Comparison of ENCODE assay signal across 8 cellular contexts in the genomic region with DNA sequence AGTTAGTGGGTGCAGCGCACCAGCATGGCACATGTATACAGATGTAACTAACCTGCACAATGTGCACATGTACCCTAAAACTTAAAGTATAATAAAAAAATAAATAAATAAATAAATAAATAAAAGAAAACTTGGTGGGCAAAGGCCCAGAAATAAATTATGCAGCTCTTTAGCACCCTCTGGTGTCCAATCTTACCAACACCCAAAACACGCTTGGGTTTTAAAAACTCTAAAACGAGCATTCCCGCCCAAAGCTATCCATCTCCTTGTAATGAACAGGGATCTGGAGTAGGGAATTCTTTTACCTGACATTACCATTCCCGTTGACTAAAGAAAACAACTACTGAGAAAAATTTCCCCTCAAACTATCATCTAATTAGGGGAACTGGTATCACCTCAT.
A peak's percentile ranks its signal among the peaks of the same experiment; 100 is the strongest.
DNase-seq lines count a peak whose midpoint lies in the region; ATAC-seq, FAIRE-seq and TF ChIP-seq lines count a peak whose summit lies in the region.

No MANE protein-coding gene starts in this region.

- no peak for ATAC-seq in A549
- no peak for ATAC-seq in Panc1
- no peak for ATAC-seq in GM18858 (IDR thresholded peaks at IDR 0.05; ENCODE audit: unreplicated experiment)
- ATAC-seq in GM21619 (IDR thresholded peaks at IDR 0.05; ENCODE audit: unreplicated experiment), result no peak

- POLR2A ChIA-PET in A549 (lab: Yijun Ruan, JAX), result no interaction called here
- POLR2A ChIA-PET in GM10248 (lab: Yijun Ruan, JAX), result no interaction called here
- POLR2A ChIA-PET in Panc1 (lab: Charles Lee), result no interaction called here

- H3K4me2 ChIP-seq in A549, result no peak overlapping the region

- CTCF ChIA-PET in A549 (lab: Yijun Ruan, JAX), result interaction anchor here (0.6 kb wide), 1 partner anchor 409 kb away, joined by 3 read pairs; no protein-coding TSS in a partner anchor
- CTCF ChIA-PET in GM10248 (lab: Yijun Ruan, JAX), result interaction anchor here (1.0 kb wide), 4 partner anchors 10 to 1793 kb away, joined by 3 to 4 read pairs (median 4); no protein-coding TSS in a partner anchor
- CTCF ChIA-PET in Panc1 (lab: Charles Lee), result no interaction called here

- TF ChIP-seq RAD21 in A549 (conservative IDR thresholded peaks at IDR 0.05 in 1 of 2, IDR thresholded peaks at IDR 0.05 in 1 of 2), result peak; percentile 33 to 41; a peak in 4 of 5 replicates

- DNase-seq in A549 (ENCODE audit: low read depth in 1 of 2, low spot score in 1 of 2), result peak; percentile 3 to 9
- peak; percentile 13 for DNase-seq in GM10248 (ENCODE audit: extremely low spot score)
- no peak for DNase-seq in Panc1 (ENCODE audit: low read depth, low spot score)
- peak; percentile 29 for DNase-seq in glomerular endothelial cell (ENCODE audit: extremely low read depth, low read depth, low spot score)
- DNase-seq in GF-D8 (lab: John Stamatoyannopoulos, UW), result no peak
- DNase-seq in sigmoid colon, result no peak

- H3K9me3 ChIP-seq in A549 (no peaks in the 10 kb centered on the region), Panc1 (ENCODE audit: control insufficient read depth, insufficient read depth, low read depth, low read length) (no peaks in the 10 kb centered on the region), sigmoid colon (no peaks in the 10 kb centered on the region)

- BruUV-seq in Panc1 (replicated peaks; lab: Mats Ljungman, UMichigan), result no TSS peak

- TF ChIP-seq EP300 in A549 (IDR thresholded peaks at IDR 0.05), result no peak
- no peak for TF ChIP-seq EP300 in sigmoid colon (IDR thresholded peaks at IDR 0.05)

- FAIRE-seq in A549 (lab: Jason Lieb, UNC), result no peak

- intact Hi-C loops in Panc1 (cut with micrococcal nuclease; ENCODE audit: unreplicated experiment) (no loop called here), sigmoid colon (cut with DNase I) (no loop called here)

- in situ Hi-C loops in Panc1 (cut with HindIII; ENCODE audit: low pct_unique_long_range_greater_than_20kb, low sequenced_read_pairs), result no loop called here

- H3K4me1 ChIP-seq in A549, result no peaks in the 10 kb centered on the region
- H3K4me1 ChIP-seq in Panc1 (ENCODE audit: control insufficient read depth, insufficient read depth, low read length), result no peaks in the 10 kb centered on the region
- peaks cover 0 to 9% (median 4%) of the 10 kb centered on the region in 4 donors for H3K4me1 ChIP-seq in sigmoid colon

- TF ChIP-seq POLR2A in A549 (IDR thresholded peaks at IDR 0.05; ENCODE audit: low read length) (no peak), sigmoid colon (IDR thresholded peaks at IDR 0.05) (no peak)

- H3K27me3 ChIP-seq in Panc1 (ENCODE audit: control insufficient read depth, insufficient read depth, low read length) (no peaks in the 10 kb centered on the region), sigmoid colon (no peaks in the 10 kb centered on the region)

- no peaks in the 10 kb centered on the region for H3K36me3 ChIP-seq in Panc1 (ENCODE audit: control insufficient read depth, insufficient read depth, low read length)
- H3K36me3 ChIP-seq in sigmoid colon, result no peaks in the 10 kb centered on the region

- WGBS in A549 (ENCODE audit: missing lambda C conversion rate), result 74% methylated on average over 5 of the region's 5 CpGs
- WGBS in sigmoid colon, 2 donors, result 84 to 93% methylated on average over 5 of the region's 5 CpGs

- TF ChIP-seq CTCF in A549 (IDR thresholded peaks at IDR 0.05), result peak; percentile 24; the same call in 1 of the 3 replicates
- TF ChIP-seq CTCF in GM10248 (IDR thresholded peaks at IDR 0.05; ENCODE audit: control extremely low read depth, extremely low read depth, low read depth, missing control alignments), result peak; percentile 36
- TF ChIP-seq CTCF in Panc1 (IDR thresholded peaks at IDR 0.05), result peak; percentile 21; the same call in 1 of the 2 replicates
- peak in 1 of 4 experiments; percentile 24 for TF ChIP-seq CTCF in sigmoid colon (IDR thresholded peaks at IDR 0.05)

- H3K27ac ChIP-seq in A549, result no peak overlapping the region
- H3K27ac ChIP-seq in Panc1 (ENCODE audit: low read length), result no peak overlapping the region
- H3K27ac ChIP-seq in sigmoid colon, result no peak overlapping the region

- H3K4me3 ChIP-seq in A549, result no peak overlapping the region
- no peak overlapping the region for H3K4me3 ChIP-seq in Panc1 (ENCODE audit: low read depth in 2 of 2, low read length in 2 of 2)
- no peak overlapping the region for H3K4me3 ChIP-seq in sigmoid colon

TF ChIP-seq in A549, 52 proteins besides CTCF, POLR2A, EP300 and RAD21:
- peak; percentile 29; the same call in 1 of the 3 replicates for TF ChIP-seq SMC3 (IDR thresholded peaks at IDR 0.05)
- no peak for TF ChIP-seq NFE2L2 (conservative IDR thresholded peaks at IDR 0.05; ENCODE audit: low read length)

Comparison
In these comparisons a context has a peak if more than half of its experiments do, and no peak if none do; other contexts are left out.
1. DNase-seq: peak in A549 (2 of 2), GM10248 (single experiment) and glomerular endothelial cell (single experiment); none in Panc1 (single experiment), GF-D8 (single experiment) and sigmoid colon (single experiment).